Comparison of ENCODE assay signal across 1 cellular context in genomic region chr7:23477962-23478866, GRCh38.
TF ChIP-seq lines count a peak whose summit lies in the region.

No MANE protein-coding gene starts in this region.

TF ChIP-seq in HEK293, 187 proteins besides CTCF, POLR2A, EP300 and RAD21:
- TF ChIP-seq, protein P1, sequence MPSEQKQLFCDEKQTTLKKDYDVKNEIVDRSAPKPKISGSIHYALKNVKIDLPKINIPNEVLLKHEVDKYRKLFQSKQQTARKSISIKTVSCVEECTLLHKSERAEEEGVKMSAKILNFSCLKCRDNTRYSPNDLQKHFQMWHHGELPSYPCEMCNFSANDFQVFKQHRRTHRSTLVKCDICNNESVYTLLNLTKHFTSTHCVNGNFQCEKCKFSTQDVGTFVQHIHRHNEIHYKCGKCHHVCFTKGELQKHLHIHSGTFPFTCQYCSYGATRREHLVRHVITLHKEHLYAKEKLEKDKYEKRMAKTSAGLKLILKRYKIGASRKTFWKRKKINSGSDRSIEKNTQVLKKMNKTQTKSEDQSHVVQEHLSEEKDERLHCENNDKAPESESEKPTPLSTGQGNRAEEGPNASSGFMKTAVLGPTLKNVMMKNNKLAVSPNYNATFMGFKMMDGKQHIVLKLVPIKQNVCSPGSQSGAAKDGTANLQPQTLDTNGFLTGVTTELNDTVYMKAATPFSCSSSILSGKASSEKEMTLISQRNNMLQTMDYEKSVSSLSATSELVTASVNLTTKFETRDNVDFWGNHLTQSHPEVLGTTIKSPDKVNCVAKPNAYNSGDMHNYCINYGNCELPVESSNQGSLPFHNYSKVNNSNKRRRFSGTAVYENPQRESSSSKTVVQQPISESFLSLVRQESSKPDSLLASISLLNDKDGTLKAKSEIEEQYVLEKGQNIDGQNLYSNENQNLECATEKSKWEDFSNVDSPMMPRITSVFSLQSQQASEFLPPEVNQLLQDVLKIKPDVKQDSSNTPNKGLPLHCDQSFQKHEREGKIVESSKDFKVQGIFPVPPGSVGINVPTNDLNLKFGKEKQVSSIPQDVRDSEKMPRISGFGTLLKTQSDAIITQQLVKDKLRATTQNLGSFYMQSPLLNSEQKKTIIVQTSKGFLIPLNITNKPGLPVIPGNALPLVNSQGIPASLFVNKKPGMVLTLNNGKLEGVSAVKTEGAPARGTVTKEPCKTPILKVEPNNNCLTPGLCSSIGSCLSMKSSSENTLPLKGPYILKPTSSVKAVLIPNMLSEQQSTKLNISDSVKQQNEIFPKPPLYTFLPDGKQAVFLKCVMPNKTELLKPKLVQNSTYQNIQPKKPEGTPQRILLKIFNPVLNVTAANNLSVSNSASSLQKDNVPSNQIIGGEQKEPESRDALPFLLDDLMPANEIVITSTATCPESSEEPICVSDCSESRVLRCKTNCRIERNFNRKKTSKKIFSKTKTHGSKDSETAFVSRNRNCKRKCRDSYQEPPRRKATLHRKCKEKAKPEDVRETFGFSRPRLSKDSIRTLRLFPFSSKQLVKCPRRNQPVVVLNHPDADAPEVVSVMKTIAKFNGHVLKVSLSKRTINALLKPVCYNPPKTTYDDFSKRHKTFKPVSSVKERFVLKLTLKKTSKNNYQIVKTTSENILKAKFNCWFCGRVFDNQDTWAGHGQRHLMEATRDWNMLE (tag by site-specific recombination; conservative IDR thresholded peaks at IDR 0.05; ENCODE audit: low read depth) = no peak
- TF ChIP-seq PRDM1 (tag by site-specific recombination; IDR thresholded peaks at IDR 0.05) (no peak), HOXD13 (CRISPR knock-in tag; IDR thresholded peaks at IDR 0.05; ENCODE audit: borderline replicate concordance) (no peak), ZNF24 (tag by site-specific recombination; IDR thresholded peaks at IDR 0.05) (no peak), GFI1B (tag by site-specific recombination; IDR thresholded peaks at IDR 0.05) (no peak), ZNF600 (tag by site-specific recombination; IDR thresholded peaks at IDR 0.05) (0 out of 2 replicates have a peak, but pooled peaks have one; percentile 21), HOXC10 (CRISPR knock-in tag; IDR thresholded peaks at IDR 0.05) (no peak)
- TF ChIP-seq, protein P2, sequence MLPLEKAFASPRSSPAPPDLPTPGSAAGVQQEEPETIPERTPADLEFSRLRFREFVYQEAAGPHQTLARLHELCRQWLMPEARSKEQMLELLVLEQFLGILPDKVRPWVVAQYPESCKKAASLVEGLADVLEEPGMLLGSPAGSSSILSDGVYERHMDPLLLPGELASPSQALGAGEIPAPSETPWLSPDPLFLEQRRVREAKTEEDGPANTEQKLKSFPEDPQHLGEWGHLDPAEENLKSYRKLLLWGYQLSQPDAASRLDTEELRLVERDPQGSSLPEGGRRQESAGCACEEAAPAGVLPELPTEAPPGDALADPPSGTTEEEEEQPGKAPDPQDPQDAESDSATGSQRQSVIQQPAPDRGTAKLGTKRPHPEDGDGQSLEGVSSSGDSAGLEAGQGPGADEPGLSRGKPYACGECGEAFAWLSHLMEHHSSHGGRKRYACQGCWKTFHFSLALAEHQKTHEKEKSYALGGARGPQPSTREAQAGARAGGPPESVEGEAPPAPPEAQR (tag by site-specific recombination; IDR thresholded peaks at IDR 0.05) = no peak
- TF ChIP-seq, protein P3, sequence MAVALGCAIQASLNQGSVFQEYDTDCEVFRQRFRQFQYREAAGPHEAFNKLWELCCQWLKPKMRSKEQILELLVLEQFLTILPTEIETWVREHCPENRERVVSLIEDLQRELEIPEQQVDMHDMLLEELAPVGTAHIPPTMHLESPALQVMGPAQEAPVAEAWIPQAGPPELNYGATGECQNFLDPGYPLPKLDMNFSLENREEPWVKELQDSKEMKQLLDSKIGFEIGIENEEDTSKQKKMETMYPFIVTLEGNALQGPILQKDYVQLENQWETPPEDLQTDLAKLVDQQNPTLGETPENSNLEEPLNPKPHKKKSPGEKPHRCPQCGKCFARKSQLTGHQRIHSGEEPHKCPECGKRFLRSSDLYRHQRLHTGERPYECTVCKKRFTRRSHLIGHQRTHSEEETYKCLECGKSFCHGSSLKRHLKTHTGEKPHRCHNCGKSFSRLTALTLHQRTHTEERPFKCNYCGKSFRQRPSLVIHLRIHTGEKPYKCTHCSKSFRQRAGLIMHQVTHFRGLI (tag by site-specific recombination; IDR thresholded peaks at IDR 0.05) = no peak
- TF ChIP-seq, protein P4, sequence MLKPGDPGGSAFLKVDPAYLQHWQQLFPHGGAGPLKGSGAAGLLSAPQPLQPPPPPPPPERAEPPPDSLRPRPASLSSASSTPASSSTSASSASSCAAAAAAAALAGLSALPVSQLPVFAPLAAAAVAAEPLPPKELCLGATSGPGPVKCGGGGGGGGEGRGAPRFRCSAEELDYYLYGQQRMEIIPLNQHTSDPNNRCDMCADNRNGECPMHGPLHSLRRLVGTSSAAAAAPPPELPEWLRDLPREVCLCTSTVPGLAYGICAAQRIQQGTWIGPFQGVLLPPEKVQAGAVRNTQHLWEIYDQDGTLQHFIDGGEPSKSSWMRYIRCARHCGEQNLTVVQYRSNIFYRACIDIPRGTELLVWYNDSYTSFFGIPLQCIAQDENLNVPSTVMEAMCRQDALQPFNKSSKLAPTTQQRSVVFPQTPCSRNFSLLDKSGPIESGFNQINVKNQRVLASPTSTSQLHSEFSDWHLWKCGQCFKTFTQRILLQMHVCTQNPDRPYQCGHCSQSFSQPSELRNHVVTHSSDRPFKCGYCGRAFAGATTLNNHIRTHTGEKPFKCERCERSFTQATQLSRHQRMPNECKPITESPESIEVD (tag by site-specific recombination; IDR thresholded peaks at IDR 0.05) = peak; percentile 79
- TF ChIP-seq, protein P5, sequence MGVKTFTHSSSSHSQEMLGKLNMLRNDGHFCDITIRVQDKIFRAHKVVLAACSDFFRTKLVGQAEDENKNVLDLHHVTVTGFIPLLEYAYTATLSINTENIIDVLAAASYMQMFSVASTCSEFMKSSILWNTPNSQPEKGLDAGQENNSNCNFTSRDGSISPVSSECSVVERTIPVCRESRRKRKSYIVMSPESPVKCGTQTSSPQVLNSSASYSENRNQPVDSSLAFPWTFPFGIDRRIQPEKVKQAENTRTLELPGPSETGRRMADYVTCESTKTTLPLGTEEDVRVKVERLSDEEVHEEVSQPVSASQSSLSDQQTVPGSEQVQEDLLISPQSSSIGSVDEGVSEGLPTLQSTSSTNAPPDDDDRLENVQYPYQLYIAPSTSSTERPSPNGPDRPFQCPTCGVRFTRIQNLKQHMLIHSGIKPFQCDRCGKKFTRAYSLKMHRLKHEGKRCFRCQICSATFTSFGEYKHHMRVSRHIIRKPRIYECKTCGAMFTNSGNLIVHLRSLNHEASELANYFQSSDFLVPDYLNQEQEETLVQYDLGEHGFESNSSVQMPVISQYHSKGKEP (tag by site-specific recombination; IDR thresholded peaks at IDR 0.05) = 0 out of 2 replicates have a peak, but pooled peaks have one; percentile 11
